ENCODE assay signal across 19 cellular contexts in genomic region chr3:182392182-182392917, GRCh38.
A peak's percentile ranks its signal among the peaks of the same experiment; 100 is the strongest.
DNase-seq lines count a peak whose midpoint lies in the region; ATAC-seq, FAIRE-seq and TF ChIP-seq lines count a peak whose summit lies in the region.
"Had no signal": no experiment of that assay in that cellular context is flagged by ENCODE, and none has a peak within 500 bp of the region (broad histone marks: within the 10 kb centered on the region; RNA-seq: fewer than 3 reads in every experiment).

No MANE protein-coding gene starts in this region.

- peaks cover 22% of the 10 kb centered on the region for H3K4me1 ChIP-seq in mammary epithelial cell (ENCODE audit: insufficient read depth, low read length)
- H3K4me1 ChIP-seq in MM.1S (ENCODE audit: low read length) = peaks cover 74% of the 10 kb centered on the region
- peaks cover 0 to 5% (median under 1%) of the 10 kb centered on the region in 4 experiments; a peak in 1 of 7 replicates for H3K4me1 ChIP-seq in H1 (replicated peaks in 1 of 4; ENCODE audit: control insufficient read depth in 3 of 4, insufficient read depth in 4 of 4, low read length in 3 of 4)
- H3K4me1 ChIP-seq: A549, left ventricle myocardium inferior had no signal

- H2BK5ac ChIP-seq in H1 (ENCODE audit: low read depth, low read length) = no peak overlapping the region

- H2AK5ac ChIP-seq in H1 (ENCODE audit: low read depth, low read length) = no peak overlapping the region

- no peak overlapping the region for H3K4me3 ChIP-seq in mammary epithelial cell (replicated peaks in 1 of 3; ENCODE audit: insufficient read depth in 1 of 3, low read depth in 2 of 3, low read length in 3 of 3)
- no peak overlapping the region for H3K4me3 ChIP-seq in MM.1S (ENCODE audit: low read length)
- no peak overlapping the region; a peak in 1 of 8 replicates for H3K4me3 ChIP-seq in H1 (ENCODE audit: extremely low read depth in 1 of 4, insufficient read depth in 2 of 4, low read depth in 3 of 4, low read length in 4 of 4)
- H3K4me3 ChIP-seq: A549, left ventricle myocardium inferior had no signal

- in situ Hi-C loops in mammary epithelial cell (cut with MboI; ENCODE audit: low sequenced_read_pairs in 2 of 2) = no loop called here

- FAIRE-seq in H1 (lab: Jason Lieb, UNC) = peak; percentile 45
- no peak for FAIRE-seq in urothelium cell line (lab: Jason Lieb, UNC)
- FAIRE-seq: A549, astrocyte, endometrium had no signal

- H3K4ac ChIP-seq in H1 (replicated peaks; ENCODE audit: insufficient read length, low read depth, low read length) = no peak overlapping the region

- BruUV-seq in mammary epithelial cell (replicated peaks; lab: Mats Ljungman, UMichigan) (no TSS peak), MCF 10A (replicated peaks; lab: Mats Ljungman, UMichigan) (no TSS peak)

- H3K9me3 Mint-ChIP-seq in MCF 10A (ENCODE audit: unreplicated experiment) = no peaks in the 10 kb centered on the region
- no peaks in the 10 kb centered on the region for H3K9me3 Mint-ChIP-seq in type B pancreatic cell
- H3K9me3 Mint-ChIP-seq: activated CD4-positive, alpha-beta T cell treated with anti-CD3 and anti-CD28 coated beads, Interleukin-2, amount 10 ng/mL, durations not matched to agents 24 days and 14 days had no signal

- H3K79me2 ChIP-seq in mammary epithelial cell (ENCODE audit: insufficient read depth, low read length) (no peaks in the 10 kb centered on the region), MM.1S (ENCODE audit: low read length) (no peaks in the 10 kb centered on the region), H1 (ENCODE audit: control insufficient read depth in 1 of 2, insufficient read depth in 2 of 2, low read length in 2 of 2) (no peaks in the 10 kb centered on the region)

- no peak for TF ChIP-seq EP300 in H1 (IDR thresholded peaks at IDR 0.05; ENCODE audit: borderline replicate concordance in 1 of 2, low read depth in 2 of 2, low read length in 2 of 2)

- H3K9me3 ChIP-seq in mammary epithelial cell (replicated peaks; ENCODE audit: insufficient read depth, low read length) (no peaks in the 10 kb centered on the region), MM.1S (replicated peaks; ENCODE audit: insufficient read depth, low read length) (no peaks in the 10 kb centered on the region), H1 (ENCODE audit: insufficient read depth in 2 of 2, low read depth in 1 of 2, low read length in 1 of 2) (peaks cover 0 to 4% of the 10 kb centered on the region in 2 experiments; a peak in 1 of 4 replicates)
- H3K9me3 ChIP-seq: A549, left ventricle myocardium inferior had no signal

- intact Hi-C loops in mammary epithelial cell (cut with micrococcal nuclease) (loop anchor here (2.0 to 5.0 kb wide), 2 partner anchors 225 to 290 kb away; no protein-coding TSS in a partner anchor), MCF 10A (cut with micrococcal nuclease) (no loop called here)

- TF ChIP-seq CTCF in mammary epithelial cell (conservative IDR thresholded peaks at IDR 0.05 in 1 of 2, IDR thresholded peaks at IDR 0.05 in 1 of 2; ENCODE audit: extremely low read depth in 1 of 2, insufficient read depth in 1 of 2, low read depth in 1 of 2, low read length in 2 of 2) = peak; percentile 12 to 37
- no peak for TF ChIP-seq CTCF in MCF 10A (IDR thresholded peaks at IDR 0.05; ENCODE audit: unreplicated experiment)
- TF ChIP-seq CTCF in MM.1S (IDR thresholded peaks at IDR 0.05; ENCODE audit: low read length) = peak; percentile 74
- peak in 2 of 3 experiments; percentile 46 to 50; a peak in 3 of 4 replicates for TF ChIP-seq CTCF in H1 (IDR thresholded peaks at IDR 0.05; ENCODE audit: control extremely low read depth in 1 of 3, insufficient read depth in 1 of 3, low read depth in 1 of 3, low read length in 3 of 3)
- peak; percentile 47 for TF ChIP-seq CTCF in type B pancreatic cell (conservative IDR thresholded peaks at IDR 0.05)

- H3K36me3 ChIP-seq in mammary epithelial cell (ENCODE audit: insufficient read depth, low read length) = no peaks in the 10 kb centered on the region
- H3K36me3 ChIP-seq in MM.1S (replicated peaks; ENCODE audit: insufficient read depth, low read length) = no peaks in the 10 kb centered on the region
- no peaks in the 10 kb centered on the region for H3K36me3 ChIP-seq in H1 (ENCODE audit: control insufficient read depth in 2 of 4, insufficient read depth in 4 of 4, low read length in 3 of 4)
- H3K36me3 ChIP-seq: left ventricle myocardium inferior had no signal

- dilution Hi-C loops in mammary epithelial cell (cut with HindIII; ENCODE audit: low sequenced_read_pairs) = no loop called here

- no peak overlapping the region for H4K8ac ChIP-seq in H1 (ENCODE audit: extremely low read depth, insufficient read depth, low read length)

- H3K4me3 Mint-ChIP-seq in MCF 10A (ENCODE audit: unreplicated experiment) (no peak overlapping the region), type B pancreatic cell (no peak overlapping the region)
- H3K4me3 Mint-ChIP-seq: activated CD4-positive, alpha-beta T cell treated with anti-CD3 and anti-CD28 coated beads, Interleukin-2, amount 10 ng/mL, durations not matched to agents 24 days and 14 days; CD4-positive, CD25-positive, alpha-beta regulatory T cell had no signal

- no peak for DNase-seq in mammary epithelial cell
- DNase-seq in MCF 10A (ENCODE audit: unreplicated experiment) = no peak
- peak; percentile 84 for DNase-seq in MM.1S
- no peak for DNase-seq in H1 (ENCODE audit: low read depth in 1 of 2, low spot score in 2 of 2)
- no peak for DNase-seq in type B pancreatic cell (ENCODE audit: extremely low spot score, unreplicated experiment)
- no peak for DNase-seq in urothelium cell line (ENCODE audit: low spot score)
- no peak for DNase-seq in NCI-H1048 (lab: John Stamatoyannopoulos, UW)
- DNase-seq: activated CD4-positive, alpha-beta T cell treated with anti-CD3 and anti-CD28 coated beads, Interleukin-2, amount 10 ng/mL, durations not matched to agents 24 days and 14 days; activated naive CD4-positive, alpha-beta T cell; CD4-positive, CD25-positive, alpha-beta regulatory T cell; foreskin fibroblast; left ventricle myocardium inferior; NCI-H1694; NCI-H446 treated with DMSO at 0.1 percent for 48 hours had no signal

- TF ChIP-seq RAD21 in H1 (IDR thresholded peaks at IDR 0.05 in 1 of 2, conservative IDR thresholded peaks at IDR 0.05 in 1 of 2; ENCODE audit: low read depth in 2 of 2, low read length in 2 of 2) = peak; percentile 72 to 83

- H3K23me2 ChIP-seq in H1 (ENCODE audit: low read depth, low read length) = no peaks in the 10 kb centered on the region

- no peak overlapping the region for H3K9ac ChIP-seq in mammary epithelial cell (ENCODE audit: insufficient read depth, low read length)
- H3K9ac ChIP-seq in MM.1S (ENCODE audit: low read length) = peak overlapping the region; percentile 41; the same call in 1 of the 2 replicates
- no peak overlapping the region for H3K9ac ChIP-seq in H1 (replicated peaks in 1 of 4; ENCODE audit: extremely low read depth in 1 of 4, low read depth in 3 of 4, low read length in 3 of 4)

- H3K27me3 ChIP-seq in mammary epithelial cell (ENCODE audit: insufficient read depth, low read length) = no peaks in the 10 kb centered on the region
- H3K27me3 ChIP-seq in MM.1S (replicated peaks; ENCODE audit: insufficient read depth, low read length) = no peaks in the 10 kb centered on the region
- H3K27me3 ChIP-seq in H1 (replicated peaks in 1 of 4; ENCODE audit: control insufficient read depth in 3 of 4, extremely low read depth in 1 of 4, insufficient read depth in 3 of 4, low read length in 3 of 4) = peaks cover 0 to 1% (median 0%) of the 10 kb centered on the region in 4 experiments; a peak in 2 of 7 replicates

- peaks cover 43% of the 10 kb centered on the region for H3F3A ChIP-seq in MM.1S (ENCODE audit: insufficient read depth, low read length)

- POLR2A ChIA-PET in MCF 10A (lab: Yijun Ruan, JAX) = interaction anchor here (0.5 to 0.6 kb wide), 2 partner anchors 16 to 24 kb away, joined by 3 to 4 read pairs; no protein-coding TSS in a partner anchor
- POLR2A ChIA-PET in H1 (lab: Charles Lee; ENCODE audit: partially characterized antibody) = no interaction called here

- no peak overlapping the region for H2BK12ac ChIP-seq in H1 (ENCODE audit: low read depth, low read length)

- no peak overlapping the region for H3K27ac Mint-ChIP-seq in MCF 10A (ENCODE audit: low read depth, unreplicated experiment)
- no peak overlapping the region for H3K27ac Mint-ChIP-seq in type B pancreatic cell
- H3K27ac Mint-ChIP-seq: activated CD4-positive, alpha-beta T cell treated with anti-CD3 and anti-CD28 coated beads, Interleukin-2, amount 10 ng/mL, durations not matched to agents 24 days and 14 days; CD4-positive, CD25-positive, alpha-beta regulatory T cell had no signal

- H2BK120ac ChIP-seq in H1 (replicated peaks; ENCODE audit: low read depth, low read length) = no peak overlapping the region

- no peaks in the 10 kb centered on the region for H3K27me3 Mint-ChIP-seq in MCF 10A (ENCODE audit: insufficient read depth, unreplicated experiment)
- no peaks in the 10 kb centered on the region for H3K27me3 Mint-ChIP-seq in type B pancreatic cell
- H3K27me3 Mint-ChIP-seq: activated CD4-positive, alpha-beta T cell treated with anti-CD3 and anti-CD28 coated beads, Interleukin-2, amount 10 ng/mL, durations not matched to agents 24 days and 14 days had no signal

- H3K14ac ChIP-seq in H1 (ENCODE audit: insufficient read length) = no peak overlapping the region

- H4K5ac ChIP-seq in H1 (ENCODE audit: insufficient read length, low read depth, low read length) = no peak overlapping the region

- H2BK15ac ChIP-seq in H1 (ENCODE audit: low read length) = no peak overlapping the region

- H2AFZ ChIP-seq in mammary epithelial cell (ENCODE audit: low read depth, low read length) (peak overlapping the region; percentile 48), MM.1S (ENCODE audit: low read length) (peak overlapping the region; percentile 67), H1 (ENCODE audit: low read length) (0 out of 2 replicates have a peak overlapping the region, but pooled peaks have one; percentile 19)

- H3K18ac ChIP-seq in H1 (ENCODE audit: extremely low read depth, low read length) = no peak overlapping the region

- no peak overlapping the region for H3K27ac ChIP-seq in mammary epithelial cell (ENCODE audit: insufficient read depth, low read depth, low read length)
- peak overlapping the region; percentile 77 for H3K27ac ChIP-seq in MM.1S (ENCODE audit: low read length)
- no peak overlapping the region for H3K27ac ChIP-seq in H1 (ENCODE audit: low read depth, low read length)
- H3K27ac ChIP-seq: A549, left ventricle myocardium inferior had no signal

- H3K4me2 ChIP-seq in mammary epithelial cell (ENCODE audit: insufficient read depth, low read depth, low read length) = no peak overlapping the region
- H3K4me2 ChIP-seq in MM.1S (ENCODE audit: low read depth, low read length) = peak overlapping the region; percentile 58
- H3K4me2 ChIP-seq in H1 (ENCODE audit: insufficient read depth in 1 of 2, low read depth in 2 of 2, low read length in 2 of 2) = no peak overlapping the region
- H3K4me2 ChIP-seq: A549 had no signal

- no peak for ATAC-seq in HG02852 (IDR thresholded peaks at IDR 0.05; ENCODE audit: unreplicated experiment)
- ATAC-seq: A549, sciatic nerve had no signal

- H3K56ac ChIP-seq in H1 (replicated peaks; ENCODE audit: insufficient read length, low read depth, low read length) = no peak overlapping the region

- H3K9me2 ChIP-seq in MM.1S (replicated peaks; ENCODE audit: insufficient read depth, low read length) = no peaks in the 10 kb centered on the region

- no peak overlapping the region for H2BK20ac ChIP-seq in H1 (ENCODE audit: low read length)

- H3K36me3 Mint-ChIP-seq in MCF 10A (ENCODE audit: insufficient read depth, unreplicated experiment) = no peaks in the 10 kb centered on the region
- H3K36me3 Mint-ChIP-seq in type B pancreatic cell = peaks cover 3% of the 10 kb centered on the region
- H3K36me3 Mint-ChIP-seq: CD4-positive, CD25-positive, alpha-beta regulatory T cell had no signal

- CTCF ChIA-PET in mammary epithelial cell (lab: Charles Lee; ENCODE audit: low non-redundant PET) = interaction anchor here (0.6 kb wide), 2 partner anchors 132 to 319 kb away, joined by 3 to 4 read pairs; no protein-coding TSS in a partner anchor
- CTCF ChIA-PET in MCF 10A (lab: Yijun Ruan, JAX) = interaction anchor here (0.6 to 0.9 kb wide), 2 partner anchors 292 to 491 kb away, joined by 3 to 5 read pairs; no protein-coding TSS in a partner anchor
- CTCF ChIA-PET in H1 (lab: Charles Lee; ENCODE audit: partially characterized antibody) = interaction anchor here (0.7 to 1.5 kb wide), 18 partner anchors 9 to 292 kb away, joined by 3 to 12 read pairs (median 4); no protein-coding TSS in a partner anchor

- 70% methylated on average over 4 of the region's 4 CpGs for WGBS in mammary epithelial cell (ENCODE audit: low coverage, missing lambda C conversion rate)
- WGBS in H1 (ENCODE audit: extremely low coverage in 1 of 2, insufficient coverage in 1 of 2, insufficient read length in 1 of 2, insufficient replicate concordance in 2 of 2, low coverage in 1 of 2, low lambda C conversion rate in 2 of 2, missing lambda C conversion rate in 1 of 2), 2 experiments = 79% methylated on average over 4 of the region's 4 CpGs; no CpG with 5 or more reads in 1 of the 2 experiments

- no peak overlapping the region for H3K23ac ChIP-seq in H1 (ENCODE audit: insufficient read length)

- H4K20me1 ChIP-seq in mammary epithelial cell (ENCODE audit: insufficient read depth, low read length) (no peaks in the 10 kb centered on the region), MM.1S (ENCODE audit: insufficient read depth, low read length) (no peaks in the 10 kb centered on the region), H1 (replicated peaks in 1 of 2; ENCODE audit: control insufficient read depth in 1 of 2, insufficient read depth in 2 of 2, low read length in 2 of 2) (no peaks in the 10 kb centered on the region)

- TF ChIP-seq POLR2A in H1 (IDR thresholded peaks at IDR 0.05; ENCODE audit: control extremely low read depth in 1 of 2, low read depth in 2 of 2, low read length in 2 of 2) = no peak

- H3K4me1 Mint-ChIP-seq in MCF 10A (ENCODE audit: insufficient read depth, unreplicated experiment) = peaks cover 12% of the 10 kb centered on the region
- no peaks in the 10 kb centered on the region for H3K4me1 Mint-ChIP-seq in type B pancreatic cell (ENCODE audit: unreplicated experiment)
- H3K4me1 Mint-ChIP-seq: activated CD4-positive, alpha-beta T cell treated with anti-CD3 and anti-CD28 coated beads, Interleukin-2, amount 10 ng/mL, durations not matched to agents 24 days and 14 days; CD4-positive, CD25-positive, alpha-beta regulatory T cell had no signal

- H3K79me1 ChIP-seq in H1 (ENCODE audit: low read depth, low read length) = no peaks in the 10 kb centered on the region

- H4K91ac ChIP-seq in H1 (replicated peaks; ENCODE audit: insufficient read length, low read length) = no peak overlapping the region
